Comparison of ENCODE assay signal across 8 cellular contexts in the genomic region with DNA sequence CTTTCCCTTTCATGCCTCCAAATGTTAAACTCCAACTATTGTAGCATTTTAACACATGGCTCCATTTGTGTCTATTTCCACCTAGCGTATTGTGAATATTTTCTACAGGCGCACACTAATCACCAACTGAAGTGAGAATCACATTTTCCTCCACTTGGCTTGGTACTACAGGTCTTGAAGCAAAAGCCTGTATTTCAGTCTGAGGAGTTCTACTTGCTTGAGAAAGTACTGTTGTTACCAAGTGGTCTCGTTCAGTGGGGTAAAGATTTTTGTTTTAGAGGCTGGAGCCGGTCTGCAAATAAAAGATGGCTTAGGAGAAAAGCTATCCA. TPM values are rescaled to one million over a fixed set of nuclear protein-coding genes. Genes with fewer than 3 reads are reported as not detected.
DNase-seq lines count a peak whose midpoint lies in the region; ATAC-seq, FAIRE-seq and TF ChIP-seq lines count a peak whose summit lies in the region.

No MANE protein-coding gene starts in this region.

- peak overlapping the region; percentile 70 for H3K56ac ChIP-seq in H1 (replicated peaks; ENCODE audit: insufficient read length, low read depth, low read length)

- intact Hi-C loops in ovary (cut with DNase I) = no loop called here

- peak overlapping the region; percentile 76 for H3K4ac ChIP-seq in H1 (replicated peaks; ENCODE audit: insufficient read length, low read depth, low read length)

- DNase-seq in NB4 (ENCODE audit: low read depth) = no peak
- DNase-seq in H1 (ENCODE audit: low read depth in 1 of 2, low spot score in 2 of 2) = no peak
- no peak for DNase-seq in ovary
- DNase-seq in NOMO-1 (lab: John Stamatoyannopoulos, UW; ENCODE audit: unreplicated experiment in 2 of 2) = no peak
- DNase-seq in activated CD4-positive, alpha-beta T cell treated with anti-CD3 and anti-CD28 coated beads, Interleukin-2, amount 50 U/mL, for 48 hours = no peak
- no peak for DNase-seq in NCI-H1436 treated with DMSO at 0.1 percent for 48 hours (lab: John Stamatoyannopoulos, UW)

- H3K4me1 ChIP-seq in DOHH2 (ENCODE audit: control insufficient read depth, low read length) (peaks cover 22% of the 10 kb centered on the region), H1 (replicated peaks in 1 of 4; ENCODE audit: control insufficient read depth in 3 of 4, insufficient read depth in 4 of 4, low read length in 3 of 4) (peaks cover 0 to 7% (median 3%) of the 10 kb centered on the region in 4 experiments; a peak in 4 of 7 replicates), ovary (ENCODE audit: insufficient read depth) (peaks cover 4% of the 10 kb centered on the region)

- 30% methylated on average over 4 of the region's 4 CpGs; no CpG with 5 or more reads in 1 of the 2 experiments for WGBS in H1 (ENCODE audit: extremely low coverage in 1 of 2, insufficient coverage in 1 of 2, insufficient read length in 1 of 2, insufficient replicate concordance in 2 of 2, low coverage in 1 of 2, low lambda C conversion rate in 2 of 2, missing lambda C conversion rate in 1 of 2), 2 experiments
- 5 to 10% (median 9%) methylated on average over 4 of the region's 4 CpGs for WGBS in ovary, 3 donors

- peak overlapping the region; percentile 89 for H4K5ac ChIP-seq in H1 (ENCODE audit: insufficient read length, low read depth, low read length)

- FAIRE-seq in H1 (lab: Jason Lieb, UNC) = no peak

- peaks cover 43% of the 10 kb centered on the region for H3K79me2 ChIP-seq in DOHH2 (ENCODE audit: control insufficient read depth, low read length)
- H3K79me2 ChIP-seq in H1 (ENCODE audit: control insufficient read depth in 1 of 2, insufficient read depth in 2 of 2, low read length in 2 of 2) = peaks cover 17 to 41% of the 10 kb centered on the region in 2 experiments

- H2AK5ac ChIP-seq in H1 (ENCODE audit: low read depth, low read length) = no peak overlapping the region

- H4K8ac ChIP-seq in H1 (ENCODE audit: extremely low read depth, insufficient read depth, low read length) = peak overlapping the region; percentile 93

- H3K79me1 ChIP-seq in H1 (ENCODE audit: low read depth, low read length) = no peaks in the 10 kb centered on the region; the same call in 1 of the 2 replicates

- H4K20me1 ChIP-seq in DOHH2 (ENCODE audit: control insufficient read depth, insufficient read depth, low read depth, low read length) = no peaks in the 10 kb centered on the region
- H4K20me1 ChIP-seq in H1 (replicated peaks in 1 of 2; ENCODE audit: control insufficient read depth in 1 of 2, insufficient read depth in 2 of 2, low read length in 2 of 2) = no peaks in the 10 kb centered on the region

- CTCF ChIA-PET in H1 (lab: Charles Lee; ENCODE audit: partially characterized antibody) = interaction anchor here (0.6 to 0.7 kb wide), 2 partner anchors 125 to 274 kb away, joined by 3 to 4 read pairs; no protein-coding TSS in a partner anchor

- TF ChIP-seq CTCF in DOHH2 (IDR thresholded peaks at IDR 0.05; ENCODE audit: low read depth, low read length, poor library complexity, severe bottlenecking) = no peak
- no peak for TF ChIP-seq CTCF in NB4 (IDR thresholded peaks at IDR 0.05; ENCODE audit: low read depth, low read length)
- TF ChIP-seq CTCF in H1 (IDR thresholded peaks at IDR 0.05; ENCODE audit: control extremely low read depth in 1 of 3, insufficient read depth in 1 of 3, low read depth in 1 of 3, low read length in 3 of 3) = no peak
- no peak for TF ChIP-seq CTCF in ovary (IDR thresholded peaks at IDR 0.05)

- H3K4me3 ChIP-seq in DOHH2 (ENCODE audit: low read length) (peak overlapping the region; percentile 87), NB4 (ENCODE audit: low read depth, low read length) (peak overlapping the region; percentile 63), H1 (ENCODE audit: extremely low read depth in 1 of 4, insufficient read depth in 2 of 4, low read depth in 3 of 4, low read length in 4 of 4) (peak overlapping the region; percentile 83 to 96 (median 92)), ovary (peak overlapping the region; percentile 67)

- peak overlapping the region; percentile 71; the same call in 1 of the 2 replicates for H2AFZ ChIP-seq in H1 (ENCODE audit: low read length)

- H2BK20ac ChIP-seq in H1 (ENCODE audit: low read length) = no peak overlapping the region

- peak overlapping the region; percentile 34 for H2BK120ac ChIP-seq in H1 (replicated peaks; ENCODE audit: low read depth, low read length)

- TF ChIP-seq POLR2A in NB4 (IDR thresholded peaks at IDR 0.05; ENCODE audit: extremely low read depth, insufficient read length) = no peak
- no peak for TF ChIP-seq POLR2A in H1 (IDR thresholded peaks at IDR 0.05; ENCODE audit: control extremely low read depth in 1 of 2, low read depth in 2 of 2, low read length in 2 of 2)
- no peak for TF ChIP-seq POLR2A in ovary (IDR thresholded peaks at IDR 0.05)

- H3K27ac ChIP-seq in DOHH2 (ENCODE audit: low read depth, low read length) (no peak overlapping the region), H1 (ENCODE audit: low read depth, low read length) (peak overlapping the region; percentile 76; the same call in 1 of the 2 replicates), ovary (peak overlapping the region in 1 of 2 donors; percentile 96)

- no peaks in the 10 kb centered on the region for H3K27me3 ChIP-seq in DOHH2 (ENCODE audit: control insufficient read depth, low read length)
- no peaks in the 10 kb centered on the region for H3K27me3 ChIP-seq in H1 (replicated peaks in 1 of 4; ENCODE audit: control insufficient read depth in 3 of 4, extremely low read depth in 1 of 4, insufficient read depth in 3 of 4, low read length in 3 of 4)
- H3K27me3 ChIP-seq in ovary = no peaks in the 10 kb centered on the region

- peaks cover 33% of the 10 kb centered on the region for H3K36me3 ChIP-seq in DOHH2 (ENCODE audit: control insufficient read depth, low read length)
- H3K36me3 ChIP-seq in H1 (ENCODE audit: control insufficient read depth in 2 of 4, insufficient read depth in 4 of 4, low read length in 3 of 4) = peaks cover 0 to 32% (median 12%) of the 10 kb centered on the region in 4 experiments; a peak in 3 of 8 replicates
- no peaks in the 10 kb centered on the region for H3K36me3 ChIP-seq in ovary

- H3K14ac ChIP-seq in H1 (ENCODE audit: insufficient read length) = no peak overlapping the region

- peak overlapping the region; percentile 25 for H4K91ac ChIP-seq in H1 (replicated peaks; ENCODE audit: insufficient read length, low read length)

- peak; percentile 1 for ATAC-seq in GM21737 (IDR thresholded peaks at IDR 0.05; ENCODE audit: unreplicated experiment)

- peak overlapping the region; percentile 72 for H3K4me2 ChIP-seq in DOHH2 (ENCODE audit: low read length)
- peak overlapping the region; percentile 75 to 87 for H3K4me2 ChIP-seq in H1 (ENCODE audit: insufficient read depth in 1 of 2, low read depth in 2 of 2, low read length in 2 of 2)

- no peak overlapping the region for H3K23ac ChIP-seq in H1 (ENCODE audit: insufficient read length)

- POLR2A ChIA-PET in H1 (lab: Charles Lee; ENCODE audit: partially characterized antibody) = interaction anchor here (0.7 to 2.9 kb wide), 8 partner anchors 9 to 1214 kb away, joined by 3 to 20 read pairs (median 3); no protein-coding TSS in a partner anchor

- H3K9me3 ChIP-seq in DOHH2 (ENCODE audit: control insufficient read depth, insufficient read depth, low read length) = no peaks in the 10 kb centered on the region
- no peaks in the 10 kb centered on the region for H3K9me3 ChIP-seq in H1 (ENCODE audit: insufficient read depth in 2 of 2, low read depth in 1 of 2, low read length in 1 of 2)
- H3K9me3 ChIP-seq in ovary = no peaks in the 10 kb centered on the region

- no peak for TF ChIP-seq EP300 in H1 (IDR thresholded peaks at IDR 0.05; ENCODE audit: borderline replicate concordance in 1 of 2, low read depth in 2 of 2, low read length in 2 of 2)
- TF ChIP-seq EP300 in ovary (IDR thresholded peaks at IDR 0.05) = no peak

- TF ChIP-seq RAD21 in H1 (IDR thresholded peaks at IDR 0.05 in 1 of 2, conservative IDR thresholded peaks at IDR 0.05 in 1 of 2; ENCODE audit: low read depth in 2 of 2, low read length in 2 of 2) = no peak

- peak overlapping the region in 3 of 4 experiments; percentile 90 to 98 (median 95); a peak in 6 of 7 replicates for H3K9ac ChIP-seq in H1 (replicated peaks in 1 of 4; ENCODE audit: extremely low read depth in 1 of 4, low read depth in 3 of 4, low read length in 3 of 4)

- H2BK12ac ChIP-seq in H1 (ENCODE audit: low read depth, low read length) = 0 out of 2 replicates have a peak overlapping the region, but pooled peaks have one; percentile 18

- no peaks in the 10 kb centered on the region for H3F3A ChIP-seq in DOHH2 (ENCODE audit: control insufficient read depth, insufficient read depth)

- H3K9me2 ChIP-seq in DOHH2 (replicated peaks; ENCODE audit: control insufficient read depth, low read length) = no peaks in the 10 kb centered on the region

- no peak overlapping the region for H2BK15ac ChIP-seq in H1 (ENCODE audit: low read length)

- peaks cover 5% of the 10 kb centered on the region; the same call in 1 of the 2 replicates for H3K23me2 ChIP-seq in H1 (ENCODE audit: low read depth, low read length)

- peak overlapping the region; percentile 42; the same call in 1 of the 2 replicates for H3K18ac ChIP-seq in H1 (ENCODE audit: extremely low read depth, low read length)

- H2BK5ac ChIP-seq in H1 (ENCODE audit: low read depth, low read length) = peak overlapping the region; percentile 91; the same call in 1 of the 2 replicates

TF ChIP-seq in H1, 55 proteins besides CTCF, POLR2A, EP300 and RAD21:
- no peak for TF ChIP-seq TEAD4 (IDR thresholded peaks at IDR 0.05; ENCODE audit: low read depth, low read length)
- TF ChIP-seq TCF12 (IDR thresholded peaks at IDR 0.05; ENCODE audit: low read depth, low read length) = no peak
- TF ChIP-seq BRCA1 (IDR thresholded peaks at IDR 0.05; ENCODE audit: low read depth, low read length) = no peak
- TF ChIP-seq JUND (IDR thresholded peaks at IDR 0.05; ENCODE audit: low read length) = no peak

RNA-seq across cellular contexts. Expression of a gene that starts 0.6 kb away (rescaled TPM):
- 57.6 and 61.7 TPM in 2 replicates for total RNA-seq in H1 (2021; fragmentation: NEBNext Ultra II Directional; extraction: Animal tissue kit (Norgen Biotek cat#: 25700))
- polyA plus RNA-seq in H1 (2011; rRNA removed) = 15.4 and 24.2 TPM in 2 replicates
- polyA plus RNA-seq in H1 (2011; cell fraction: cytosol; rRNA removed) = 29.3 TPM
- polyA plus RNA-seq in H1 (2011; cell fraction: nucleus; rRNA removed) = 25.6 TPM
- 22.5 to 46.7 TPM (median 33.1 TPM) in 4 replicates for polyA plus RNA-seq in H1 (2012, experiment 1 of 2)
- polyA plus RNA-seq in H1 (2012, experiment 2 of 2) = 2.7 TPM
- polyA plus RNA-seq in H1 (2013, experiment 1 of 2) = 60.0 TPM
- polyA plus RNA-seq in H1 (2013, experiment 2 of 2) = 58.3 TPM
- polyA minus RNA-seq in H1 (2011; rRNA and poly(A)+ RNA removed) = 96.3 and 126 TPM in 2 replicates
- 38.8 TPM for polyA minus RNA-seq in H1 (2011; cell fraction: cytosol; rRNA and poly(A)+ RNA removed)
- 129 TPM for polyA minus RNA-seq in H1 (2011; cell fraction: nucleus; rRNA and poly(A)+ RNA removed)
- total RNA-seq in ovary = 10 to 100 TPM; 25.1 to 43.1 (median 29.1) TPM
- polyA plus RNA-seq in ovary = 10 to 100 TPM; 14.7 to 19.7 TPM
